Comparison of ENCODE assay signal across 1 cellular context in the genomic region with DNA sequence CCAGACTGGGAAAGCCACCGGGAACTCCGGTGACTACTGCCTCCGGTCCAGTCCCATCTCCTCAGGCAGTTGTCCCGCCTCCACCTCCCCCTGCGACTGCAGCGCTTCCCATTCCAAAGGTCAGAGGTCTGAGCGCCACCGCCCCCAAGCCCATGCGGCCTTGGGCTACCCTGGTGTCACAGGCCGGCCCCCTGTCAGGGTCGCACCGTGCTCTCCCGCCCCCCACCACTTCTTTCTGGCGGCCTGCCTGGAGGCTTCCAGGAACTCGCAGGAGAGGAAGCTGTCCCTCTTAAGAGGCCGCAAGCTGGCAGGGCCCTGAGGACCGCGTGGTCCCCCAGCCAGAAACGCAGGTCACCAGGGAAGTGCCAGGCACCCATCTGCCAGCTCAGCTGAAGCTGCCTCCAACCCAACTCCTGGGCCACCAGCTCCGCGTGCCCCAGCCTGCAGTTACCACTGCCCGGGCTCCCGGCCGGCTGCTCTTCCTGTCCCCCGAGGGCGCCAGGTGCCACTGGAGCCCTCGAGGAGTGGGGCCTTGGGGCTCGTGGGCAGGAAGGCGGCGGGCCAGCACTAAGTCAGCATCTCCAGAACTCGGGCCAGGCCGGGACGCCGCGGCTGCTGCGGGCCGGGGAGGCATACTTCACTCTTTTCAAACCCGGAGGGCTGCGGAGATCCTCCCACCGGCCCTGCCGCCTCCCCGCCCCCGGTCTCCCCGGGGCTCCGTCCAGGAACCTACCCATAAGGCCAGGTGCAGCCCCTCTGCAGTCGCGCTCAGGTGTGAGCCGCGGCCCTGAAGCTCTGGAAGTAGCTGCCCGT.
A peak's percentile ranks its signal among the peaks of the same experiment; 100 is the strongest.
TF ChIP-seq lines count a peak whose summit lies in the region.

No MANE protein-coding gene starts in this region.

TF ChIP-seq in HepG2, 621 proteins besides CTCF, POLR2A, EP300 and RAD21 (continued from another document and continues in another):
- no peak for TF ChIP-seq CBX2 (IDR thresholded peaks at IDR 0.05; ENCODE audit: low read depth, low read length)
- no peak for TF ChIP-seq CBX2 (CRISPR knock-in tag; IDR thresholded peaks at IDR 0.05; ENCODE audit: low read depth)
- peak; percentile 65 for TF ChIP-seq ZBTB38 (CRISPR knock-in tag; IDR thresholded peaks at IDR 0.05)
- TF ChIP-seq, protein P1, sequence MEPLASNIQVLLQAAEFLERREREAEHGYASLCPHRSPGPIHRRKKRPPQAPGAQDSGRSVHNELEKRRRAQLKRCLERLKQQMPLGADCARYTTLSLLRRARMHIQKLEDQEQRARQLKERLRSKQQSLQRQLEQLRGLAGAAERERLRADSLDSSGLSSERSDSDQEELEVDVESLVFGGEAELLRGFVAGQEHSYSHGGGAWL (CRISPR knock-in tag; IDR thresholded peaks at IDR 0.05) = peak; percentile 97
- TF ChIP-seq TCF12 (IDR thresholded peaks at IDR 0.05) = no peak
- peak; percentile 89; the same call in 1 of the 2 replicates for TF ChIP-seq TCF12 (CRISPR knock-in tag; IDR thresholded peaks at IDR 0.05)
- TF ChIP-seq ZUFSP (CRISPR knock-in tag; IDR thresholded peaks at IDR 0.05; ENCODE audit: borderline replicate concordance) = no peak
- TF ChIP-seq KDM6A (CRISPR knock-in tag; IDR thresholded peaks at IDR 0.05; ENCODE audit: low read depth) = peak; percentile 96
- no peak for TF ChIP-seq SMC3 (IDR thresholded peaks at IDR 0.05; ENCODE audit: low read length)
- peak; percentile 94 for TF ChIP-seq ZFP37 (CRISPR knock-in tag; IDR thresholded peaks at IDR 0.05; ENCODE audit: borderline replicate concordance)
- TF ChIP-seq ZNF263 (CRISPR knock-in tag; IDR thresholded peaks at IDR 0.05) = peak; percentile 66; the same call in 1 of the 2 replicates
- TF ChIP-seq ZNF496 (CRISPR knock-in tag; IDR thresholded peaks at IDR 0.05; ENCODE audit: insufficient replicate concordance) = no peak
- TF ChIP-seq, protein P2, sequence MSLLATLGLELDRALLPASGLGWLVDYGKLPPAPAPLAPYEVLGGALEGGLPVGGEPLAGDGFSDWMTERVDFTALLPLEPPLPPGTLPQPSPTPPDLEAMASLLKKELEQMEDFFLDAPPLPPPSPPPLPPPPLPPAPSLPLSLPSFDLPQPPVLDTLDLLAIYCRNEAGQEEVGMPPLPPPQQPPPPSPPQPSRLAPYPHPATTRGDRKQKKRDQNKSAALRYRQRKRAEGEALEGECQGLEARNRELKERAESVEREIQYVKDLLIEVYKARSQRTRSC (CRISPR knock-in tag; IDR thresholded peaks at IDR 0.05; ENCODE audit: low read depth) = peak; percentile 90; the same call in 1 of the 2 replicates
- peak; percentile 89 for TF ChIP-seq ZNF691 (CRISPR knock-in tag; IDR thresholded peaks at IDR 0.05; ENCODE audit: borderline replicate concordance, low read depth)
- no peak; the same call in 1 of the 2 replicates for TF ChIP-seq THAP7 (CRISPR knock-in tag; IDR thresholded peaks at IDR 0.05)
- TF ChIP-seq IRF2 (CRISPR knock-in tag; IDR thresholded peaks at IDR 0.05) = peak; percentile 89
- peak; percentile 93 for TF ChIP-seq ERF (CRISPR knock-in tag; IDR thresholded peaks at IDR 0.05)
- peak; percentile 95; the same call in 1 of the 2 replicates for TF ChIP-seq ZNF136 (CRISPR knock-in tag; IDR thresholded peaks at IDR 0.05; ENCODE audit: low read depth)
- peak; percentile 64; the same call in 1 of the 2 replicates for TF ChIP-seq ATF6 (CRISPR knock-in tag; conservative IDR thresholded peaks at IDR 0.05)
- no peak for TF ChIP-seq CENPT (CRISPR knock-in tag; IDR thresholded peaks at IDR 0.05; ENCODE audit: low read depth)
- peak; percentile 16 for TF ChIP-seq ZC3H4 (CRISPR knock-in tag; IDR thresholded peaks at IDR 0.05; ENCODE audit: borderline replicate concordance)
- no peak for TF ChIP-seq ATF7 (IDR thresholded peaks at IDR 0.05)
- peak; percentile 73; the same call in 1 of the 2 replicates for TF ChIP-seq ATF7 (CRISPR knock-in tag; IDR thresholded peaks at IDR 0.05)
- TF ChIP-seq ASH2L (IDR thresholded peaks at IDR 0.05; ENCODE audit: insufficient read length, low read depth, low read length) = peak; percentile 87
- no peak; the same call in 1 of the 2 replicates for TF ChIP-seq NR1H2 (CRISPR knock-in tag; IDR thresholded peaks at IDR 0.05; ENCODE audit: borderline replicate concordance, low read depth)
- peak; percentile 74 for TF ChIP-seq MIXL1 (CRISPR knock-in tag; IDR thresholded peaks at IDR 0.05)
- TF ChIP-seq ZNF160 (CRISPR knock-in tag; IDR thresholded peaks at IDR 0.05) = no peak; the same call in 1 of the 2 replicates
- peak; percentile 96 for TF ChIP-seq UBTF (CRISPR knock-in tag; IDR thresholded peaks at IDR 0.05)
- TF ChIP-seq STAG1 (CRISPR knock-in tag; IDR thresholded peaks at IDR 0.05) = peak; percentile 23; the same call in 1 of the 2 replicates
- TF ChIP-seq, protein P3, sequence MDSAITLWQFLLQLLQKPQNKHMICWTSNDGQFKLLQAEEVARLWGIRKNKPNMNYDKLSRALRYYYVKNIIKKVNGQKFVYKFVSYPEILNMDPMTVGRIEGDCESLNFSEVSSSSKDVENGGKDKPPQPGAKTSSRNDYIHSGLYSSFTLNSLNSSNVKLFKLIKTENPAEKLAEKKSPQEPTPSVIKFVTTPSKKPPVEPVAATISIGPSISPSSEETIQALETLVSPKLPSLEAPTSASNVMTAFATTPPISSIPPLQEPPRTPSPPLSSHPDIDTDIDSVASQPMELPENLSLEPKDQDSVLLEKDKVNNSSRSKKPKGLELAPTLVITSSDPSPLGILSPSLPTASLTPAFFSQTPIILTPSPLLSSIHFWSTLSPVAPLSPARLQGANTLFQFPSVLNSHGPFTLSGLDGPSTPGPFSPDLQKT (CRISPR knock-in tag; IDR thresholded peaks at IDR 0.05; ENCODE audit: borderline replicate concordance) = no peak; the same call in 1 of the 2 replicates
- TF ChIP-seq, protein P4, sequence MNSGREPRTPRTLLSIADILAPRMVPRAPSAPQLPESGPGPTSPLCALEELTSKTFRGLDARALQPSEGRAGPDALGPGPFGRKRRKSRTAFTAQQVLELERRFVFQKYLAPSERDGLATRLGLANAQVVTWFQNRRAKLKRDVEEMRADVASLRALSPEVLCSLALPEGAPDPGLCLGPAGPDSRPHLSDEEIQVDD (CRISPR knock-in tag; IDR thresholded peaks at IDR 0.05; ENCODE audit: borderline replicate concordance) = no peak
- peak; percentile 68 for TF ChIP-seq ZNF18 (CRISPR knock-in tag; IDR thresholded peaks at IDR 0.05; ENCODE audit: insufficient replicate concordance)
- no peak for TF ChIP-seq BCLAF1 (IDR thresholded peaks at IDR 0.05)
- TF ChIP-seq HHEX (CRISPR knock-in tag; IDR thresholded peaks at IDR 0.05) = no peak
- TF ChIP-seq ZNF556 (CRISPR knock-in tag; IDR thresholded peaks at IDR 0.05; ENCODE audit: borderline replicate concordance) = peak; percentile 99
- peak; percentile 81; the same call in 1 of the 2 replicates for TF ChIP-seq ZNF256 (CRISPR knock-in tag; conservative IDR thresholded peaks at IDR 0.05)
- TF ChIP-seq SMARCC2 (IDR thresholded peaks at IDR 0.05) = no peak
- peak; percentile 78 for TF ChIP-seq HOXD1 (CRISPR knock-in tag; IDR thresholded peaks at IDR 0.05)
- TF ChIP-seq, protein P5, sequence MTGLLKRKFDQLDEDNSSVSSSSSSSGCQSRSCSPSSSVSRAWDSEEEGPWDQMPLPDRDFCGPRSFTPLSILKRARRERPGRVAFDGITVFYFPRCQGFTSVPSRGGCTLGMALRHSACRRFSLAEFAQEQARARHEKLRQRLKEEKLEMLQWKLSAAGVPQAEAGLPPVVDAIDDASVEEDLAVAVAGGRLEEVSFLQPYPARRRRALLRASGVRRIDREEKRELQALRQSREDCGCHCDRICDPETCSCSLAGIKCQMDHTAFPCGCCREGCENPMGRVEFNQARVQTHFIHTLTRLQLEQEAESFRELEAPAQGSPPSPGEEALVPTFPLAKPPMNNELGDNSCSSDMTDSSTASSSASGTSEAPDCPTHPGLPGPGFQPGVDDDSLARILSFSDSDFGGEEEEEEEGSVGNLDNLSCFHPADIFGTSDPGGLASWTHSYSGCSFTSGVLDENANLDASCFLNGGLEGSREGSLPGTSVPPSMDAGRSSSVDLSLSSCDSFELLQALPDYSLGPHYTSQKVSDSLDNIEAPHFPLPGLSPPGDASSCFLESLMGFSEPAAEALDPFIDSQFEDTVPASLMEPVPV (CRISPR knock-in tag; IDR thresholded peaks at IDR 0.05) = peak; percentile 97
